8 cellular contexts compared by ENCODE assay signal in genomic region chr19:13033819-13034611, GRCh38. TPM values are rescaled to one million over a fixed set of nuclear protein-coding genes. Genes with fewer than 3 reads are reported as not detected.
DNase-seq lines count a peak whose midpoint lies in the region; ATAC-seq and TF ChIP-seq lines count a peak whose summit lies in the region.

No MANE protein-coding gene starts in this region.

- H3K9me2 ChIP-seq in GM23338 (ENCODE audit: insufficient read depth): no peaks in the 10 kb centered on the region

- DNase-seq in BE2C (peak; percentile 79), GM23338 (ENCODE audit: low spot score) (peak; percentile 87), NOMO-1 treated with DMSO at 0.1 percent for 48 hours (lab: John Stamatoyannopoulos, UW; ENCODE audit: unreplicated experiment) (peak; percentile 20), Right ventricle myocardium inferior (ENCODE audit: missing footprints) (peak; percentile 89), prostate gland (ENCODE audit: low spot score) (no peak), kidney glomerular epithelial cell (lab: John Stamatoyannopoulos, UW) (no peak)
- DNase-seq in activated naive CD4-positive, alpha-beta T cell treated with anti-CD3 and anti-CD28 coated beads, Interleukin-2, amount 10 ng/mL, durations not matched to agents 7 days and 5 days: peak; percentile 63

- no peaks in the 10 kb centered on the region for H3K9me3 Mint-ChIP-seq in GM23338
- no peaks in the 10 kb centered on the region for H3K9me3 Mint-ChIP-seq in activated naive CD4-positive, alpha-beta T cell treated with anti-CD3 and anti-CD28 coated beads, Interleukin-2, amount 10 ng/mL, durations not matched to agents 7 days and 5 days

- intact Hi-C loops in Right ventricle myocardium inferior (cut with DNase I): loop anchor here (5.0 kb wide), 1 partner anchor 37 kb away; the partner anchor contains the start of gene NFIX
- intact Hi-C loops in prostate gland (cut with DNase I): no loop called here

- peaks cover 6% of the 10 kb centered on the region for H3K4me1 Mint-ChIP-seq in GM23338
- no peaks in the 10 kb centered on the region for H3K4me1 Mint-ChIP-seq in activated naive CD4-positive, alpha-beta T cell treated with anti-CD3 and anti-CD28 coated beads, Interleukin-2, amount 10 ng/mL, durations not matched to agents 7 days and 5 days

- WGBS in prostate gland: 15% methylated on average over 8 of the region's 8 CpGs

- H3K27me3 ChIP-seq in BE2C (no peaks in the 10 kb centered on the region), GM23338 (ENCODE audit: insufficient read depth) (peaks cover 63% of the 10 kb centered on the region), prostate gland (replicated peaks; ENCODE audit: insufficient read depth) (no peaks in the 10 kb centered on the region)

- no peak overlapping the region for H3K4me3 Mint-ChIP-seq in GM23338
- no peak overlapping the region for H3K4me3 Mint-ChIP-seq in activated naive CD4-positive, alpha-beta T cell treated with anti-CD3 and anti-CD28 coated beads, Interleukin-2, amount 10 ng/mL, durations not matched to agents 7 days and 5 days

- H3K4me2 ChIP-seq in GM23338: no peak overlapping the region

- no peak overlapping the region for H3K27ac Mint-ChIP-seq in GM23338
- no peak overlapping the region for H3K27ac Mint-ChIP-seq in activated naive CD4-positive, alpha-beta T cell treated with anti-CD3 and anti-CD28 coated beads, Interleukin-2, amount 10 ng/mL, durations not matched to agents 7 days and 5 days

- H3K4me1 ChIP-seq in BE2C (peaks cover 17% of the 10 kb centered on the region), GM23338 (ENCODE audit: insufficient read depth) (peaks cover 8% of the 10 kb centered on the region; the same call in 1 of the 2 replicates), prostate gland (replicated peaks) (peaks cover 85% of the 10 kb centered on the region)

- H3K27ac ChIP-seq in GM23338 (ENCODE audit: low read depth) (no peak overlapping the region), prostate gland (peak overlapping the region; percentile 96 to 97)

- H3K79me2 ChIP-seq in GM23338 (replicated peaks; ENCODE audit: insufficient read depth): no peaks in the 10 kb centered on the region

- H3K36me3 Mint-ChIP-seq in GM23338 (ENCODE audit: low read depth): no peaks in the 10 kb centered on the region
- H3K36me3 Mint-ChIP-seq in activated naive CD4-positive, alpha-beta T cell treated with anti-CD3 and anti-CD28 coated beads, Interleukin-2, amount 10 ng/mL, durations not matched to agents 7 days and 5 days: no peaks in the 10 kb centered on the region

- H3K9me3 ChIP-seq in BE2C (no peaks in the 10 kb centered on the region), prostate gland (no peaks in the 10 kb centered on the region)

- H3K27me3 Mint-ChIP-seq in GM23338 (ENCODE audit: insufficient read depth, low read depth, poor library complexity): peaks cover 56% of the 10 kb centered on the region
- peaks cover 13% of the 10 kb centered on the region for H3K27me3 Mint-ChIP-seq in activated naive CD4-positive, alpha-beta T cell treated with anti-CD3 and anti-CD28 coated beads, Interleukin-2, amount 10 ng/mL, durations not matched to agents 7 days and 5 days

- H2AFZ ChIP-seq in GM23338: no peak overlapping the region

- H3F3A ChIP-seq in GM23338 (replicated peaks; ENCODE audit: low read depth): peaks cover 4% of the 10 kb centered on the region; the same call in 1 of the 2 replicates

- peak; percentile 92 for ATAC-seq in GM23338
- ATAC-seq in Right ventricle myocardium inferior: peak; percentile 70
- no peak for ATAC-seq in HG03159 (IDR thresholded peaks at IDR 0.05; ENCODE audit: unreplicated experiment)

- H3K4me3 ChIP-seq in BE2C (ENCODE audit: low read depth, low read length) (no peak overlapping the region), GM23338 (no peak overlapping the region), prostate gland (no peak overlapping the region)

- no peak for TF ChIP-seq POLR2A in prostate gland (IDR thresholded peaks at IDR 0.05)

- TF ChIP-seq CTCF in BE2C (IDR thresholded peaks at IDR 0.05; ENCODE audit: low read depth, low read length): peak; percentile 90
- TF ChIP-seq CTCF in GM23338 (conservative IDR thresholded peaks at IDR 0.05; ENCODE audit: low read depth in 2 of 2): peak; percentile 79 to 85
- TF ChIP-seq CTCF in prostate gland (IDR thresholded peaks at IDR 0.05): peak; percentile 53 to 82 (median 72)

- H4K20me1 ChIP-seq in GM23338 (replicated peaks; ENCODE audit: insufficient read depth): no peaks in the 10 kb centered on the region; the same call in 1 of the 2 replicates

- H3K36me3 ChIP-seq in BE2C: peaks cover 4% of the 10 kb centered on the region; the same call in 1 of the 2 replicates
- H3K36me3 ChIP-seq in GM23338 (ENCODE audit: insufficient read depth): no peaks in the 10 kb centered on the region
- H3K36me3 ChIP-seq in prostate gland: no peaks in the 10 kb centered on the region

- CTCF ChIA-PET in activated naive CD4-positive, alpha-beta T cell treated with anti-CD3 and anti-CD28 coated beads, Interleukin-2, amount 10 ng/mL, durations not matched to agents 7 days and 5 days (lab: Charles Lee): interaction anchor here (0.9 to 7.0 kb wide), 15 partner anchors 8 to 69 kb away, joined by 3 to 71 read pairs (median 5); no protein-coding TSS in a partner anchor

TF ChIP-seq in GM23338, 12 proteins besides CTCF, POLR2A, EP300 and RAD21 (continues in another document):
- TF ChIP-seq, protein P1, sequence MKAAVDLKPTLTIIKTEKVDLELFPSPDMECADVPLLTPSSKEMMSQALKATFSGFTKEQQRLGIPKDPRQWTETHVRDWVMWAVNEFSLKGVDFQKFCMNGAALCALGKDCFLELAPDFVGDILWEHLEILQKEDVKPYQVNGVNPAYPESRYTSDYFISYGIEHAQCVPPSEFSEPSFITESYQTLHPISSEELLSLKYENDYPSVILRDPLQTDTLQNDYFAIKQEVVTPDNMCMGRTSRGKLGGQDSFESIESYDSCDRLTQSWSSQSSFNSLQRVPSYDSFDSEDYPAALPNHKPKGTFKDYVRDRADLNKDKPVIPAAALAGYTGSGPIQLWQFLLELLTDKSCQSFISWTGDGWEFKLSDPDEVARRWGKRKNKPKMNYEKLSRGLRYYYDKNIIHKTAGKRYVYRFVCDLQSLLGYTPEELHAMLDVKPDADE (IDR thresholded peaks at IDR 0.05): no peak
- no peak for TF ChIP-seq JUNB (IDR thresholded peaks at IDR 0.05; ENCODE audit: unreplicated experiment)
- TF ChIP-seq STAT1 (IDR thresholded peaks at IDR 0.05; ENCODE audit: unreplicated experiment): no peak
- no peak for TF ChIP-seq NANOG (IDR thresholded peaks at IDR 0.05; ENCODE audit: borderline replicate concordance)

RNA-seq across cellular contexts. Expression of gene NFIX, which starts 38.7 kb away (rescaled TPM):
- polyA plus RNA-seq in BE2C (2012; ENCODE audit: insufficient read depth, insufficient read length, low read depth): 34.1 TPM
- total RNA-seq in GM23338 (2014; rRNA removed; shearing (Covaris generic)): 0.14 and 1.2 TPM in 2 replicates
- polyA plus RNA-seq in GM23338 (2016; fragmentation: Nextera tagmentation; extraction: Ambion mirVana): 0.06 and 0.31 TPM in 2 replicates
- 159 TPM for total RNA-seq in Right ventricle myocardium inferior
- 100 to 1,000 TPM; 185 to 286 TPM for total RNA-seq in prostate gland

Comparison
In these comparisons a context has a peak if more than half of its experiments do, and no peak if none do; other contexts are left out.
1. DNase-seq: peak in BE2C (single experiment), GM23338 (single experiment), NOMO-1 treated with DMSO at 0.1 percent for 48 hours (single experiment), activated naive CD4-positive, alpha-beta T cell treated with anti-CD3 and anti-CD28 coated beads, Interleukin-2, amount 10 ng/mL, durations not matched to agents 7 days and 5 days (single experiment) and Right ventricle myocardium inferior (single experiment); none in prostate gland (single experiment) and kidney glomerular epithelial cell (single experiment).
2. RNA of gene NFIX, which starts 38.7 kb away (total RNA-seq): 185 to 286 TPM in prostate gland and 159 TPM in Right ventricle myocardium inferior (single experiment); 0.14 to 1.2 TPM in GM23338; every median in the first group is over 10 times any median in the second.
3. Peak in every context shown above with its lines, with median percentiles within 50 percentile points of each other: CTCF ChIP-seq.